In genomic region chr5:14958196-14958595, GRCh38 we compare ENCODE assay signal across 26 cellular contexts.
DNase-seq lines count a peak whose midpoint lies in the region; ATAC-seq, FAIRE-seq and TF ChIP-seq lines count a peak whose summit lies in the region.
"Had no signal": no experiment of that assay in that cellular context is flagged by ENCODE, and none has a peak within 500 bp of the region (broad histone marks: within the 10 kb centered on the region; RNA-seq: fewer than 3 reads in every experiment).

No MANE protein-coding gene starts in this region.

- ATAC-seq in A549 = no peak; a peak in 1 of 6 replicates
- no peak for ATAC-seq in stimulated activated memory B cell treated with anti-CD40 and anti-IgM and Interleukin-4, amounts not matched to agents 10 μg/mL and 1 μg/mL and 100 μg/mL, for 72 hours
- ATAC-seq: activated CD8-positive, alpha-beta memory T cell treated with anti-CD3 and anti-CD28 coated beads, Interleukin-2, amount 10 ng/mL, durations not matched to agents 7 days and 5 days; activated naive CD8-positive, alpha-beta T cell treated with anti-CD3 and anti-CD28 coated beads, Interleukin-2, amount 50 U/mL, for 24 hours; psoas muscle; stimulated activated naive CD8-positive, alpha-beta T cell treated with anti-CD3 and anti-CD28 coated beads, Interleukin-15, Interleukin-2, amounts not matched to agents 100 U/mL and 50 U/mL, for 24 hours had no signal

- H3K27ac Mint-ChIP-seq in stimulated activated memory B cell treated with anti-CD40 and anti-IgM and Interleukin-4, amounts not matched to agents 10 μg/mL and 1 μg/mL and 100 μg/mL, for 72 hours = no peak overlapping the region
- H3K27ac Mint-ChIP-seq: activated CD8-positive, alpha-beta memory T cell treated with anti-CD3 and anti-CD28 coated beads, Interleukin-2, amount 10 ng/mL, durations not matched to agents 7 days and 5 days; activated naive CD8-positive, alpha-beta T cell treated with anti-CD3 and anti-CD28 coated beads, Interleukin-2, amount 50 U/mL, for 24 hours; brain; CD8-positive, alpha-beta T cell; WTC11 had no signal

- peak in 1 of 2 experiments; percentile 12 for DNase-seq in A549 (ENCODE audit: low read depth in 1 of 2, low spot score in 1 of 2)
- peak; percentile 5 for DNase-seq in M059J (ENCODE audit: low read depth)
- DNase-seq in bronchial epithelial cell (ENCODE audit: low read depth) = peak; percentile 76
- DNase-seq in iris pigment epithelial cell (ENCODE audit: low read depth) = peak; percentile 42
- DNase-seq in cardiac septum (ENCODE audit: low spot score) = no peak
- no peak for DNase-seq in iPS-NIHi11 (ENCODE audit: low spot score)
- DNase-seq in NCI-H2081 (lab: John Stamatoyannopoulos, UW) = no peak
- DNase-seq: activated CD8-positive, alpha-beta memory T cell treated with anti-CD3 and anti-CD28 coated beads, Interleukin-2, amount 10 ng/mL, durations not matched to agents 7 days and 5 days; activated naive CD8-positive, alpha-beta T cell treated with anti-CD3 and anti-CD28 coated beads, Interleukin-2, amount 50 U/mL, for 24 hours; activated T-cell treated with anti-CD3 and anti-CD28 coated beads, Interleukin-2, amount 50 U/mL, for 48 hours; CD8-positive, alpha-beta T cell; effector CD8-positive, alpha-beta T cell; hypothalamus; left ventricle myocardium inferior; NCI-H146; NCI-H524; PC-9; psoas muscle; SHP77; stimulated activated naive CD8-positive, alpha-beta T cell treated with anti-CD3 and anti-CD28 coated beads, Interleukin-15, Interleukin-2, amounts not matched to agents 100 U/mL and 50 U/mL, for 24 hours had no signal

- H3K4me3 ChIP-seq in A549 (no peak overlapping the region), bronchial epithelial cell (ENCODE audit: low read depth, low read length) (no peak overlapping the region)
- H3K4me3 ChIP-seq: left ventricle myocardium inferior, PC-9, psoas muscle, vagina had no signal

- no peaks in the 10 kb centered on the region for H3K36me3 ChIP-seq in bronchial epithelial cell (ENCODE audit: control insufficient read depth, insufficient read depth, low read length)
- H3K36me3 ChIP-seq: left ventricle myocardium inferior, vagina had no signal

- no peak overlapping the region for H3K4me3 Mint-ChIP-seq in stimulated activated memory B cell treated with anti-CD40 and anti-IgM and Interleukin-4, amounts not matched to agents 10 μg/mL and 1 μg/mL and 100 μg/mL, for 72 hours
- H3K4me3 Mint-ChIP-seq: activated CD8-positive, alpha-beta memory T cell treated with anti-CD3 and anti-CD28 coated beads, Interleukin-2, amount 10 ng/mL, durations not matched to agents 7 days and 5 days; activated naive CD8-positive, alpha-beta T cell treated with anti-CD3 and anti-CD28 coated beads, Interleukin-2, amount 50 U/mL, for 24 hours; brain; CD8-positive, alpha-beta T cell; WTC11 had no signal

- CTCF ChIA-PET in A549 (lab: Yijun Ruan, JAX) = interaction anchor here (1.1 to 1.5 kb wide), 3 partner anchors 13 to 52 kb away, joined by 3 to 7 read pairs (median 6); no protein-coding TSS in a partner anchor

- H3K27me3 ChIP-seq in bronchial epithelial cell (ENCODE audit: control insufficient read depth, insufficient read depth, low read length) = no peaks in the 10 kb centered on the region
- H3K27me3 ChIP-seq: vagina had no signal

- H3K9me3 Mint-ChIP-seq in stimulated activated memory B cell treated with anti-CD40 and anti-IgM and Interleukin-4, amounts not matched to agents 10 μg/mL and 1 μg/mL and 100 μg/mL, for 72 hours = no peaks in the 10 kb centered on the region
- H3K9me3 Mint-ChIP-seq: activated naive CD8-positive, alpha-beta T cell treated with anti-CD3 and anti-CD28 coated beads, Interleukin-2, amount 50 U/mL, for 24 hours; brain; CD8-positive, alpha-beta T cell had no signal

- no peak for TF ChIP-seq POLR2A in A549 (IDR thresholded peaks at IDR 0.05; ENCODE audit: low read length)

- peaks cover 6% of the 10 kb centered on the region for H3K4me1 Mint-ChIP-seq in stimulated activated memory B cell treated with anti-CD40 and anti-IgM and Interleukin-4, amounts not matched to agents 10 μg/mL and 1 μg/mL and 100 μg/mL, for 72 hours
- H3K4me1 Mint-ChIP-seq: activated CD8-positive, alpha-beta memory T cell treated with anti-CD3 and anti-CD28 coated beads, Interleukin-2, amount 10 ng/mL, durations not matched to agents 7 days and 5 days had no signal

- TF ChIP-seq CTCF in A549 (IDR thresholded peaks at IDR 0.05) = no peak
- TF ChIP-seq CTCF in bronchial epithelial cell (IDR thresholded peaks at IDR 0.05; ENCODE audit: insufficient read depth, low read length, severe bottlenecking) = no peak

- 83% methylated on average over 2 of the region's 2 CpGs for WGBS in A549 (ENCODE audit: missing lambda C conversion rate)

- TF ChIP-seq EP300 in A549 (IDR thresholded peaks at IDR 0.05) = no peak

- intact Hi-C loops in cardiac septum (cut with DNase I) = no loop called here

- no peak for TF ChIP-seq RAD21 in A549 (conservative IDR thresholded peaks at IDR 0.05 in 1 of 2, IDR thresholded peaks at IDR 0.05 in 1 of 2)

- no peaks in the 10 kb centered on the region for H3K9me3 ChIP-seq in A549
- H3K9me3 ChIP-seq: left ventricle myocardium inferior, psoas muscle, vagina had no signal

- H3K4me2 ChIP-seq in A549 = peak overlapping the region; percentile 79; the same call in 2 of the 3 replicates

- no peak overlapping the region; a peak in 1 of 6 replicates for H3K27ac ChIP-seq in A549
- H3K27ac ChIP-seq: left ventricle myocardium inferior, PC-9, psoas muscle, vagina had no signal

- FAIRE-seq in A549 (lab: Jason Lieb, UNC) (no peak), bronchial epithelial cell (lab: Jason Lieb, UNC) (no peak)
- FAIRE-seq: H1, islet of Langerhans had no signal

- H3K36me3 Mint-ChIP-seq in stimulated activated memory B cell treated with anti-CD40 and anti-IgM and Interleukin-4, amounts not matched to agents 10 μg/mL and 1 μg/mL and 100 μg/mL, for 72 hours = no peaks in the 10 kb centered on the region
- H3K36me3 Mint-ChIP-seq: activated CD8-positive, alpha-beta memory T cell treated with anti-CD3 and anti-CD28 coated beads, Interleukin-2, amount 10 ng/mL, durations not matched to agents 7 days and 5 days; brain; CD8-positive, alpha-beta T cell; WTC11 had no signal

- H3K4me1 ChIP-seq in A549 = peaks cover 29% of the 10 kb centered on the region
- H3K4me1 ChIP-seq: psoas muscle had no signal

- POLR2A ChIA-PET in A549 (lab: Yijun Ruan, JAX) = no interaction called here

- H3K27me3 Mint-ChIP-seq in stimulated activated memory B cell treated with anti-CD40 and anti-IgM and Interleukin-4, amounts not matched to agents 10 μg/mL and 1 μg/mL and 100 μg/mL, for 72 hours = no peaks in the 10 kb centered on the region
- H3K27me3 Mint-ChIP-seq: brain had no signal

TF ChIP-seq in A549, 52 proteins besides CTCF, POLR2A, EP300 and RAD21:
- no peak for TF ChIP-seq HMGXB4 (CRISPR knock-in tag; IDR thresholded peaks at IDR 0.05; ENCODE audit: borderline replicate concordance)
- TF ChIP-seq CEBPB (IDR thresholded peaks at IDR 0.05) = 0 out of 4 replicates have a peak, but pooled peaks of 1 of the 2 experiments have one; percentile 32

Comparison
In these comparisons a context has a peak if more than half of its experiments do, and no peak if none do; other contexts are left out.
1. DNase-seq: peak in M059J (single experiment), bronchial epithelial cell (single experiment) and iris pigment epithelial cell (single experiment); none in cardiac septum (single experiment), iPS-NIHi11 (single experiment) and NCI-H2081 (0 of 2).